Comparison of ENCODE assay signal across 33 cellular contexts in genomic region chr5:4199461-4199860, GRCh38.
"Had no signal": no experiment of that assay in that cellular context is flagged by ENCODE, and none has a peak within 500 bp of the region (broad histone marks: within the 10 kb centered on the region; RNA-seq: fewer than 3 reads in every experiment).

No MANE protein-coding gene starts in this region.

- DNase-seq: activated CD4-positive, alpha-beta T cell treated with anti-CD3 and anti-CD28 coated beads for 36 hours; activated CD4-positive, alpha-beta T cell treated with anti-CD3 and anti-CD28 coated beads, Interleukin-2, amount 10 ng/mL, durations not matched to agents 7 days and 5 days; activated CD4-positive, alpha-beta T cell treated with anti-CD3 and anti-CD28 coated beads, Interleukin-2, amount 50 U/mL, for 48 hours; activated CD8-positive, alpha-beta memory T cell treated with anti-CD3 and anti-CD28 coated beads, Interleukin-2, amount 50 U/mL, for 4 hours; activated gamma-delta T cell treated with Interleukin-2 at 50 U/mL for 16 hours; activated naive CD4-positive, alpha-beta T cell treated with anti-CD3 and anti-CD28 coated beads for 36 hours; activated T-cell treated with anti-CD3 and anti-CD28 coated beads for 4 hours; activated T-cell treated with anti-CD3 and anti-CD28 coated beads, Interleukin-2, amount 50 U/mL, for 4 hours; adrenal gland; body of pancreas; cerebellar nuclear complex; Kasumi-1; MG63; NCI-H1048; NCI-H1105 treated with DMSO at 0.1 percent for 48 hours; NCI-H1436; NCI-H1694 treated with DMSO at 0.1 percent for 48 hours; NCI-H2029; NCI-H345; NCI-H524 treated with DMSO at 0.1 percent for 48 hours; PC-3; Peyer's patch; RPMI8226; SHP77 treated with DMSO at 0.1 percent for 48 hours; SK-N-SH; T-helper 1 cell; T-helper 2 cell; T-helper 9 cell had no signal

- H3K4me3 Mint-ChIP-seq: activated CD4-positive, alpha-beta T cell treated with anti-CD3 and anti-CD28 coated beads for 36 hours; activated CD4-positive, alpha-beta T cell treated with anti-CD3 and anti-CD28 coated beads, Interleukin-2, amount 10 ng/mL, durations not matched to agents 7 days and 5 days; activated naive CD4-positive, alpha-beta T cell treated with anti-CD3 and anti-CD28 coated beads for 36 hours; activated T-cell treated with anti-CD3 and anti-CD28 coated beads, Interleukin-2, amount 50 U/mL, for 4 hours; activated T-helper 1 cell treated with anti-CD3 and anti-CD28 coated beads, Interleukin-12 subunit alpha, Interleukin-12 subunit beta, Interleukin-2, Interleukin-4 antibody, amounts not matched to agents 30 ng/mL and 10 ng/mL and 1 ng/mL, durations not matched to agents 14 hours and 24 hours and 36 hours had no signal

- H3K27me3 Mint-ChIP-seq: activated CD4-positive, alpha-beta T cell treated with anti-CD3 and anti-CD28 coated beads for 36 hours; activated CD4-positive, alpha-beta T cell treated with anti-CD3 and anti-CD28 coated beads, Interleukin-2, amount 10 ng/mL, durations not matched to agents 7 days and 5 days had no signal

- H3K36me3 Mint-ChIP-seq: activated naive CD4-positive, alpha-beta T cell treated with anti-CD3 and anti-CD28 coated beads, Interleukin-2, amount 50 U/mL, for 72 hours had no signal

- H3K36me3 ChIP-seq: adrenal gland, breast epithelium, MG63, Peyer's patch, SJSA1 had no signal

- ATAC-seq: activated CD4-positive, alpha-beta T cell treated with anti-CD3 and anti-CD28 coated beads for 36 hours; activated CD4-positive, CD25-positive, alpha-beta regulatory T cell treated with anti-CD3 and anti-CD28 coated beads, Interleukin-2, amount 50 U/mL, for 24 hours; activated naive CD4-positive, alpha-beta T cell treated with anti-CD3 and anti-CD28 coated beads, Interleukin-2, amount 50 U/mL, for 72 hours; activated T-cell treated with anti-CD3 and anti-CD28 coated beads, Interleukin-2, amount 50 U/mL, for 4 hours; body of pancreas; PC-3 had no signal

- H3K4me1 Mint-ChIP-seq: activated CD4-positive, alpha-beta T cell treated with anti-CD3 and anti-CD28 coated beads for 36 hours; activated CD4-positive, alpha-beta T cell treated with anti-CD3 and anti-CD28 coated beads, Interleukin-2, amount 10 ng/mL, durations not matched to agents 7 days and 5 days had no signal

- H3K9me3 Mint-ChIP-seq: activated CD4-positive, alpha-beta T cell treated with anti-CD3 and anti-CD28 coated beads, Interleukin-2, amount 10 ng/mL, durations not matched to agents 7 days and 5 days; activated naive CD4-positive, alpha-beta T cell treated with anti-CD3 and anti-CD28 coated beads for 36 hours; activated T-cell treated with anti-CD3 and anti-CD28 coated beads, Interleukin-2, amount 50 U/mL, for 4 hours; activated T-helper 1 cell treated with anti-CD3 and anti-CD28 coated beads, Interleukin-12 subunit alpha, Interleukin-12 subunit beta, Interleukin-2, Interleukin-4 antibody, amounts not matched to agents 30 ng/mL and 10 ng/mL and 1 ng/mL, durations not matched to agents 14 hours and 24 hours and 36 hours had no signal

- H3K27me3 ChIP-seq: adrenal gland, breast epithelium, MG63, Peyer's patch, SJSA1 had no signal

- H3K27ac Mint-ChIP-seq: activated CD4-positive, alpha-beta T cell treated with anti-CD3 and anti-CD28 coated beads for 36 hours; activated CD4-positive, alpha-beta T cell treated with anti-CD3 and anti-CD28 coated beads, Interleukin-2, amount 10 ng/mL, durations not matched to agents 7 days and 5 days; activated naive CD4-positive, alpha-beta T cell treated with anti-CD3 and anti-CD28 coated beads for 36 hours; activated naive CD4-positive, alpha-beta T cell treated with anti-CD3 and anti-CD28 coated beads, Interleukin-2, amount 50 U/mL, for 72 hours; activated T-helper 1 cell treated with anti-CD3 and anti-CD28 coated beads, Interleukin-12 subunit alpha, Interleukin-12 subunit beta, Interleukin-2, Interleukin-4 antibody, amounts not matched to agents 30 ng/mL and 10 ng/mL and 1 ng/mL, durations not matched to agents 14 hours and 24 hours and 36 hours had no signal

- H3K4me1 ChIP-seq: adrenal gland, body of pancreas, breast epithelium, Peyer's patch, SJSA1 had no signal

- H3K9me3 ChIP-seq: adrenal gland, body of pancreas, breast epithelium, MG63, Peyer's patch, SK-N-SH had no signal

- H3K4me3 ChIP-seq: adrenal gland, body of pancreas, breast epithelium, MG63, Peyer's patch, SJSA1 had no signal
